8 cellular contexts compared by ENCODE assay signal in the genomic region with DNA sequence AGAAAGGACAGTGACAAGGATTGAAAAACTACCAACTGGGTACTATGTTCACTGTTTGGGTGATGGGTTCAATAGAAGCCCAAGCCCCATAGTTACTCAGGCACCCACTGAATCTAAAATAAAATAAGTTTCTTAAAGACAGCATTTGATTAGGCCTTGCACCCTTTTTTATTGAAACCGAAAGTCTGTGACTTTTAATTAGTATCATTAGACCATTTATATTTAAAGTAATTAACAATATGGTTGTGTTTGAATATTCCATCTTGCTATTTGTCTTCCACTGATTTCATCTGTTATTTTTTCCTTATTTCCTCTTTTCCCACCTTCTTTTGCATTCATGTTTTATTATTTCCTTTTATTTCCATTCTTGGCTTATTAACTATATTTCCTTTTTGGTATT. TPM values are rescaled to one million over a fixed set of nuclear protein-coding genes. Genes with fewer than 3 reads are reported as not detected.
"Had no signal": no experiment of that assay in that cellular context is flagged by ENCODE, and none has a peak within 500 bp of the region (broad histone marks: within the 10 kb centered on the region; RNA-seq: fewer than 3 reads in every experiment).

No MANE protein-coding gene starts in this region.

- H3K9ac ChIP-seq: KMS-11 had no signal

- H3K4me1 Mint-ChIP-seq: IgD-negative memory B cell had no signal

- H3K4me3 Mint-ChIP-seq: IgD-negative memory B cell had no signal

- H3K4me2 ChIP-seq: KMS-11 had no signal

- H3K27ac ChIP-seq: HL-60, KMS-11 had no signal

- FAIRE-seq: HepG2, HTR-8/SVneo had no signal

- ATAC-seq: HepG2 had no signal

- DNase-seq: IMR-90, KBM-7, KG1 had no signal

- H3K27ac Mint-ChIP-seq: IgD-negative memory B cell had no signal

RNA-seq across cellular contexts. Expression of a gene that starts 27.4 kb away (rescaled TPM):
- total RNA-seq: IMR-90 had no signal
- polyA plus RNA-seq: IgD-negative memory B cell, IMR-90 had no signal
